Comparison of ENCODE assay signal across 9 cellular contexts in genomic region chr5:56060276-56061110, GRCh38.
DNase-seq lines count a peak whose midpoint lies in the region; ATAC-seq, FAIRE-seq and TF ChIP-seq lines count a peak whose summit lies in the region.
"Had no signal": no experiment of that assay in that cellular context is flagged by ENCODE, and none has a peak within 500 bp of the region (broad histone marks: within the 10 kb centered on the region; RNA-seq: fewer than 3 reads in every experiment).

No MANE protein-coding gene starts in this region.

- H3K27ac ChIP-seq in pancreas (no peak overlapping the region), right atrium auricular region (no peak overlapping the region)

- no peaks in the 10 kb centered on the region for H3K36me3 ChIP-seq in pancreas
- H3K36me3 ChIP-seq in right atrium auricular region: no peaks in the 10 kb centered on the region

- H3K4me1 Mint-ChIP-seq in T-helper 1 cell treated with Interleukin-12 subunit alpha and Interleukin-12 subunit beta and Interleukin-4 antibody, amounts not matched to agents 30 μg/mL and 1 μg/mL, for 36 hours (ENCODE audit: low read depth): peaks cover 39% of the 10 kb centered on the region
- no peaks in the 10 kb centered on the region for H3K4me1 Mint-ChIP-seq in glutamatergic neuron (ENCODE audit: low read depth, unreplicated experiment)

- WGBS in pancreas, 2 donors: 85 to 90% methylated on average over 10 of the region's 10 CpGs

- no peaks in the 10 kb centered on the region for H3K9me3 Mint-ChIP-seq in T-helper 1 cell treated with Interleukin-12 subunit alpha and Interleukin-12 subunit beta and Interleukin-4 antibody, amounts not matched to agents 30 μg/mL and 1 μg/mL, for 36 hours
- peaks cover 2% of the 10 kb centered on the region for H3K9me3 Mint-ChIP-seq in glutamatergic neuron (ENCODE audit: unreplicated experiment)

- peak overlapping the region; percentile 16 for H3K4me3 Mint-ChIP-seq in T-helper 1 cell treated with Interleukin-12 subunit alpha and Interleukin-12 subunit beta and Interleukin-4 antibody, amounts not matched to agents 30 μg/mL and 1 μg/mL, for 36 hours
- H3K4me3 Mint-ChIP-seq in glutamatergic neuron (ENCODE audit: unreplicated experiment): no peak overlapping the region

- intact Hi-C loops in pancreas (cut with DNase I): no loop called here

- H3K27me3 ChIP-seq in pancreas: no peaks in the 10 kb centered on the region
- H3K27me3 ChIP-seq in right atrium auricular region: no peaks in the 10 kb centered on the region

- TF ChIP-seq CTCF in glutamatergic neuron (IDR thresholded peaks at IDR 0.05; ENCODE audit: partially characterized antibody, unreplicated experiment) (no peak), pancreas (IDR thresholded peaks at IDR 0.05) (no peak), right atrium auricular region (IDR thresholded peaks at IDR 0.05) (no peak)

- H3K4me3 ChIP-seq in pancreas (no peak overlapping the region), right atrium auricular region (no peak overlapping the region)

- ATAC-seq in pancreas: no peak

- H3K9me3 ChIP-seq in pancreas (no peaks in the 10 kb centered on the region), right atrium auricular region (no peaks in the 10 kb centered on the region)

- DNase-seq in Caki2 (ENCODE audit: low read depth) (peak; percentile 79), NCI-H2107 (lab: John Stamatoyannopoulos, UW) (no peak), glutamatergic neuron (no peak), pancreas (no peak), right atrium auricular region (ENCODE audit: low spot score) (no peak)
- DNase-seq in activated naive CD8-positive, alpha-beta T cell treated with anti-CD3 and anti-CD28 coated beads, Interleukin-2, amount 50 U/mL, for 16 hours (ENCODE audit: low read depth, low spot score): peak; percentile 21
- peak; percentile 33 to 53 for DNase-seq in stimulated activated CD4-positive, alpha-beta T cell treated with anti-CD3 and anti-CD28 coated beads, Interleukin-2, amount 100 ng/mL, for 24 hours
- DNase-seq: NCI-H2029 treated with DMSO at 0.1 percent for 48 hours had no signal

- peaks cover 1% of the 10 kb centered on the region for H3K36me3 Mint-ChIP-seq in T-helper 1 cell treated with Interleukin-12 subunit alpha and Interleukin-12 subunit beta and Interleukin-4 antibody, amounts not matched to agents 30 μg/mL and 1 μg/mL, for 36 hours (ENCODE audit: low read depth)
- no peaks in the 10 kb centered on the region for H3K36me3 Mint-ChIP-seq in glutamatergic neuron (ENCODE audit: unreplicated experiment)

- FAIRE-seq in pancreas (lab: Jason Lieb, UNC): no peak

- peak overlapping the region; percentile 27 for H3K27ac Mint-ChIP-seq in T-helper 1 cell treated with Interleukin-12 subunit alpha and Interleukin-12 subunit beta and Interleukin-4 antibody, amounts not matched to agents 30 μg/mL and 1 μg/mL, for 36 hours
- no peak overlapping the region for H3K27ac Mint-ChIP-seq in glutamatergic neuron (ENCODE audit: unreplicated experiment)

- peaks cover 8 to 20% (median 15%) of the 10 kb centered on the region in 3 donors for H3K4me1 ChIP-seq in pancreas
- H3K4me1 ChIP-seq in right atrium auricular region: peaks cover 0 to 8% of the 10 kb centered on the region in 2 donors

- in situ Hi-C loops in Caki2 (cut with HindIII; ENCODE audit: low pct_unique_long_range_greater_than_20kb, low sequenced_read_pairs): no loop called here

- peaks cover 6% of the 10 kb centered on the region for H3K27me3 Mint-ChIP-seq in T-helper 1 cell treated with Interleukin-12 subunit alpha and Interleukin-12 subunit beta and Interleukin-4 antibody, amounts not matched to agents 30 μg/mL and 1 μg/mL, for 36 hours (ENCODE audit: low read depth)
- peaks cover 5% of the 10 kb centered on the region for H3K27me3 Mint-ChIP-seq in glutamatergic neuron (ENCODE audit: unreplicated experiment)

Comparison
In these comparisons a context has a peak if more than half of its experiments do, and no peak if none do; other contexts are left out.
1. DNase-seq: peak in Caki2 (single experiment), activated naive CD8-positive, alpha-beta T cell treated with anti-CD3 and anti-CD28 coated beads, Interleukin-2, amount 50 U/mL, for 16 hours (single experiment) and stimulated activated CD4-positive, alpha-beta T cell treated with anti-CD3 and anti-CD28 coated beads, Interleukin-2, amount 100 ng/mL, for 24 hours (2 of 2); none in NCI-H2107 (single experiment), glutamatergic neuron (single experiment), pancreas (0 of 6) and right atrium auricular region (single experiment).